In the genomic region with DNA sequence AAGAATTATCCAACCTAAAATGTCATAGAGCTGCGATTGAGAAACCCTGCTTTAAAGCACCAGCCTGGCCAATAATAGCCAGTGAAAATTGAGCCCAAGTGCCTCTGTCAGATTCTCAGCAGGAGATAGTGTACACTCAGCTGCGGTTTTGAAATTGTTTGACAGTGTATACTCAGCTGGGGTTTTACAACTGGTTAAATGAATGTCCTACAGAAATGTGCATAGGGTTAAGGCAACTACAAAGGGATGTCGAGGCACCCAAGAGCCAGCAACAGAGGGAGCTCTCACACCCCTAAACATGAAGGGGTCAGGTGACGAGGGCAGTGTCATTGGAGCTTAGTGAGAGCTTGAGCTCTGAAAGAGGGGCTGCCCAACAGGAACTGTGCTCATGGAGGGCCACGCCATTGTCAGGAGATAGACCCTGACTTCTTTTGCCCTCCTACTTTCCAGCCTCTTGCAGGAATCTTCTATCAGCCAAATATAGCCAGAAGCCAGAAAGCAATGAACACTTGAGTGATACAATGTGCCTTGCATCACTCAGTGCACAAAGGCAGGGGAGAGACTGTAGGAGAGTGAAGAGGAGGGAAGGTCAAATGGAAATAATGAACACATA, we compare ENCODE assay signal across 8 cellular contexts. TPM values are rescaled to one million over a fixed set of nuclear protein-coding genes. Genes with fewer than 3 reads are reported as not detected.
DNase-seq lines count a peak whose midpoint lies in the region; ATAC-seq and TF ChIP-seq lines count a peak whose summit lies in the region.

No MANE protein-coding gene starts in this region.

- H3K4me3 ChIP-seq in HFF-Myc (replicated peaks; ENCODE audit: low read depth, low read length): no peak overlapping the region
- H3K4me3 ChIP-seq in right cardiac atrium (ENCODE audit: low read length): no peak overlapping the region

- peaks cover 7% of the 10 kb centered on the region for H3K4me1 Mint-ChIP-seq in activated T-cell treated with anti-CD3 and anti-CD28 coated beads, Interleukin-2, amount 50 U/mL, for 24 hours (ENCODE audit: low read depth)

- no peak overlapping the region for H3K4me3 Mint-ChIP-seq in activated T-cell treated with anti-CD3 and anti-CD28 coated beads, Interleukin-2, amount 50 U/mL, for 24 hours

- 48% methylated on average over 5 of the region's 5 CpGs for WGBS in right cardiac atrium

- H3K9me3 Mint-ChIP-seq in activated T-cell treated with anti-CD3 and anti-CD28 coated beads, Interleukin-2, amount 50 U/mL, for 24 hours: no peaks in the 10 kb centered on the region

- H3K36me3 Mint-ChIP-seq in activated T-cell treated with anti-CD3 and anti-CD28 coated beads, Interleukin-2, amount 50 U/mL, for 24 hours (ENCODE audit: low read depth): no peaks in the 10 kb centered on the region

- H3K27me3 Mint-ChIP-seq in activated T-cell treated with anti-CD3 and anti-CD28 coated beads, Interleukin-2, amount 50 U/mL, for 24 hours: no peaks in the 10 kb centered on the region

- peak overlapping the region; percentile 53 for H3K27ac Mint-ChIP-seq in activated T-cell treated with anti-CD3 and anti-CD28 coated beads, Interleukin-2, amount 50 U/mL, for 24 hours

- H3K27me3 ChIP-seq in right cardiac atrium (ENCODE audit: control insufficient read depth, insufficient read depth): no peaks in the 10 kb centered on the region

- H3K27ac ChIP-seq in right cardiac atrium (ENCODE audit: low read length): no peak overlapping the region

- ATAC-seq in right cardiac atrium: peak; percentile 45 to 49
- ATAC-seq in HG03045 (IDR thresholded peaks at IDR 0.05; ENCODE audit: unreplicated experiment): no peak

- peak; percentile 94 for DNase-seq in DMS153 (lab: John Stamatoyannopoulos, UW)
- DNase-seq in HFF-Myc (ENCODE audit: extremely low read depth, low read depth): no peak
- peak; percentile 90 for DNase-seq in NCI-H69 (lab: John Stamatoyannopoulos, UW)
- DNase-seq in activated T-cell treated with anti-CD3 and anti-CD28 coated beads, Interleukin-2, amount 50 U/mL, for 24 hours: peak; percentile 62
- peak in 1 of 3 donors; percentile 23 for DNase-seq in right cardiac atrium
- DNase-seq in stimulated activated CD8-positive, alpha-beta memory T cell treated with anti-CD3 and anti-CD28 coated beads, Interleukin-12 subunit alpha, Interleukin-12 subunit beta, amount 100 ng/mL, for 1 hour (ENCODE audit: low read depth): peak; percentile 30
- no peak for DNase-seq in NOMO-1 treated with dmso at 0.1 percent for 144 hours (lab: John Stamatoyannopoulos, UW; ENCODE audit: unreplicated experiment)

- intact Hi-C loops in right cardiac atrium (cut with DNase I): no loop called here

- H3K9me3 ChIP-seq in right cardiac atrium (ENCODE audit: control insufficient read depth, low read length): no peaks in the 10 kb centered on the region

- H3K4me1 ChIP-seq in right cardiac atrium (ENCODE audit: control insufficient read depth, insufficient read depth, low read length): no peaks in the 10 kb centered on the region

- TF ChIP-seq CTCF in HFF-Myc (IDR thresholded peaks at IDR 0.05; ENCODE audit: low read depth, low read length, missing control alignments): peak; percentile 23

RNA-seq across cellular contexts. Expression of a gene that starts 15.1 kb away (rescaled TPM):
- total RNA-seq in right cardiac atrium: 10 to 100 TPM in 1 of 4 donors, 1 to 10 TPM in 3; 1.4 to 26.4 (median 5.2) TPM
- 33.6 TPM for polyA plus RNA-seq in right cardiac atrium

RNA-seq across cellular contexts. Expression of a gene that starts 18.7 kb away (rescaled TPM):
- total RNA-seq in right cardiac atrium: 10 to 100 TPM; 20.2 to 29.0 (median 26.7) TPM
- polyA plus RNA-seq in right cardiac atrium: 47.4 TPM

Comparison
In these comparisons a context has a peak if more than half of its experiments do, and no peak if none do; other contexts are left out.
1. DNase-seq: peak in DMS153 (single experiment), NCI-H69 (single experiment), activated T-cell treated with anti-CD3 and anti-CD28 coated beads, Interleukin-2, amount 50 U/mL, for 24 hours (single experiment) and stimulated activated CD8-positive, alpha-beta memory T cell treated with anti-CD3 and anti-CD28 coated beads, Interleukin-12 subunit alpha, Interleukin-12 subunit beta, amount 100 ng/mL, for 1 hour (single experiment); none in HFF-Myc (single experiment) and NOMO-1 treated with dmso at 0.1 percent for 144 hours (single experiment).